ENCODE assay signal across 16 cellular contexts in the genomic region with DNA sequence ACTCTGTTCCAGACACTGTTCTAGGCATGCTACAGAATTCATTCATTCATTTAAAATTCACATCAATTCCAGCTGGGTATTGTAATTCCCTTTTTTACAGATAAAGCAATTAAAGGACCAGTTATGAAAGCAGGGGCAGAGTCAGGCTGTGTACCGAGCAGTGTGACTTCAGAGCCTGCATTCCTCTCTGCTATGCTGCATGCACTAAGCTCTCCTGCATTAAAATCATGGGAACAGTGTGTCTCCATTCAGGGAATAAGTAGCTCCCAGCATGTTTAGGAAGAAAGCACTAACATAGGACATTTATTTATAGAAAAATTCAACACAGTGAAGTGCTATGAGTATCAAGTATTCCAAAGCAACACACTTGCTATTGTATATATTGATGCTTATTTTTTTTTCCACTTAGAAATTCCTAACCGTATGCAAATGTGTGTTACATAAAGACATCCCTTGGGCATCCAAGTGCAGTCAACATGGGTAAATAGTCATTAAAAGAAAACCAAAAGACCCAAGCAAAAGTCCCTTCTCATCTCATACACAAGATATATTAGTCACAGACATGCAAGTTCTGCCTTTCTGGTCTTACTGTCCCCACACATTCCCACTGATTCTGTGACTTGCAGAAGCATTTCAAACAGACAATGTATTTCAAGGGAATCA.
A peak's percentile ranks its signal among the peaks of the same experiment; 100 is the strongest.
DNase-seq lines count a peak whose midpoint lies in the region; ATAC-seq and TF ChIP-seq lines count a peak whose summit lies in the region.
"Had no signal": no experiment of that assay in that cellular context is flagged by ENCODE, and none has a peak within 500 bp of the region (broad histone marks: within the 10 kb centered on the region; RNA-seq: fewer than 3 reads in every experiment).

No MANE protein-coding gene starts in this region.

- no peaks in the 10 kb centered on the region for H3K9me3 ChIP-seq in left lung
- H3K9me3 ChIP-seq: HAP-1 had no signal

- H3K27ac ChIP-seq in left lung (no peak overlapping the region), brain microvascular endothelial cell (no peak overlapping the region)
- H3K27ac ChIP-seq: parathyroid adenoma had no signal

- TF ChIP-seq CTCF in left lung (IDR thresholded peaks at IDR 0.05) (no peak), brain microvascular endothelial cell (IDR thresholded peaks at IDR 0.05; ENCODE audit: low read depth, low read length, missing control alignments) (no peak)

- H3K36me3 ChIP-seq in left lung (no peaks in the 10 kb centered on the region), brain microvascular endothelial cell (replicated peaks) (no peaks in the 10 kb centered on the region)
- H3K36me3 ChIP-seq: HAP-1 had no signal

- intact Hi-C loops in left lung (cut with DNase I): no loop called here

- H3K4me3 ChIP-seq in left lung (no peak overlapping the region), brain microvascular endothelial cell (ENCODE audit: low read depth, low read length) (no peak overlapping the region)
- H3K4me3 ChIP-seq: HAP-1 had no signal

- H3K27me3 ChIP-seq in left lung: no peaks in the 10 kb centered on the region
- H3K27me3 ChIP-seq in brain microvascular endothelial cell (replicated peaks): no peaks in the 10 kb centered on the region

- in situ Hi-C loops in brain microvascular endothelial cell (cut with HindIII; ENCODE audit: low pct_ligation_motif_present, low sequenced_read_pairs): no loop called here

- ATAC-seq in GM18502 (IDR thresholded peaks at IDR 0.05; ENCODE audit: poor library complexity, unreplicated experiment): peak; percentile 77
- peak; percentile 85 for ATAC-seq in GM19463 (IDR thresholded peaks at IDR 0.05; ENCODE audit: unreplicated experiment)
- peak; percentile 46 for ATAC-seq in HG02981 (IDR thresholded peaks at IDR 0.05; ENCODE audit: unreplicated experiment)
- ATAC-seq in left lung: no peak
- ATAC-seq: activated T-cell treated with anti-CD3 and anti-CD28 coated beads, Interleukin-2, amount 50 U/mL, for 72 hours; Right ventricle myocardium inferior had no signal

- peak; percentile 78 for DNase-seq in cerebellar cortex (ENCODE audit: low spot score)
- DNase-seq in left lung: no peak
- DNase-seq in HCEC 1CT: no peak
- DNase-seq in brain microvascular endothelial cell: no peak
- no peak for DNase-seq in NCI-H1048 (lab: John Stamatoyannopoulos, UW)
- DNase-seq: activated CD4-positive, alpha-beta T cell treated with anti-CD3 and anti-CD28 coated beads, Interleukin-2, amount 10 ng/mL, durations not matched to agents 7 days and 5 days; activated T-cell treated with anti-CD3 and anti-CD28 coated beads, Interleukin-2, amount 50 U/mL, for 72 hours; kidney; NCI-H2029 treated with DMSO at 0.1 percent for 48 hours; stimulated activated CD4-positive, alpha-beta T cell treated with anti-CD3 and anti-CD28 coated beads, Interleukin-12 subunit alpha, Interleukin-12 subunit beta, amount 100 ng/mL, for 4 hours had no signal

- no peaks in the 10 kb centered on the region for H3K4me1 ChIP-seq in left lung
- H3K4me1 ChIP-seq: HAP-1, parathyroid adenoma had no signal
